ENCODE assay signal across 1 cellular context in genomic region chr6:127520061-127520460, GRCh38.
TF ChIP-seq lines count a peak whose summit lies in the region.

No MANE protein-coding gene starts in this region.

TF ChIP-seq in GM12878, 131 proteins besides CTCF, POLR2A, EP300 and RAD21:
- TF ChIP-seq REST (IDR thresholded peaks at IDR 0.05; ENCODE audit: low read depth, low read length) (peak; percentile 87), MYC (IDR thresholded peaks at IDR 0.05; ENCODE audit: insufficient read depth, insufficient read length, insufficient replicate concordance, low read length, severe bottlenecking) (no peak), NR2C2 (IDR thresholded peaks at IDR 0.05; ENCODE audit: borderline replicate concordance, control insufficient read depth, insufficient read length, low read depth) (no peak), SKIL (IDR thresholded peaks at IDR 0.05; ENCODE audit: low read depth, poor library complexity, severe bottlenecking) (no peak), EED (IDR thresholded peaks at IDR 0.05; ENCODE audit: low read depth) (no peak)
